Comparison of ENCODE assay signal across 9 cellular contexts in genomic region chr7:17009007-17009719, GRCh38.
DNase-seq lines count a peak whose midpoint lies in the region; ATAC-seq, FAIRE-seq and TF ChIP-seq lines count a peak whose summit lies in the region.
"Had no signal": no experiment of that assay in that cellular context is flagged by ENCODE, and none has a peak within 500 bp of the region (broad histone marks: within the 10 kb centered on the region; RNA-seq: fewer than 3 reads in every experiment).

No MANE protein-coding gene starts in this region.

- BruUV-seq in Caco-2 (replicated peaks; lab: Mats Ljungman, UMichigan), result no TSS peak

- CTCF ChIA-PET in Caco-2 (lab: Charles Lee), result interaction anchor here (0.8 kb wide), 1 partner anchor 26 kb away, joined by 5 read pairs; no protein-coding TSS in a partner anchor

- no peak for TF ChIP-seq POLR2A in breast epithelium (IDR thresholded peaks at IDR 0.05)

- no peaks in the 10 kb centered on the region for H3K9me3 ChIP-seq in Caco-2
- no peaks in the 10 kb centered on the region for H3K9me3 ChIP-seq in breast epithelium
- H3K9me3 ChIP-seq in lower lobe of right lung, result no peaks in the 10 kb centered on the region

- POLR2A ChIA-PET in Caco-2 (lab: Charles Lee), result interaction anchor here (1.1 kb wide), 1 partner anchor 289 kb away, joined by 4 read pairs; the partner anchor contains the start of gene AHR

- no peaks in the 10 kb centered on the region for H3K36me3 ChIP-seq in Caco-2 (ENCODE audit: control insufficient read depth, insufficient read depth, low read length)
- H3K36me3 ChIP-seq in breast epithelium, result no peaks in the 10 kb centered on the region
- H3K36me3 ChIP-seq in lower lobe of right lung, result no peaks in the 10 kb centered on the region

- H3K27me3 ChIP-seq in Caco-2 (replicated peaks; ENCODE audit: control insufficient read depth, insufficient read depth, low read length) (no peaks in the 10 kb centered on the region), breast epithelium (no peaks in the 10 kb centered on the region), lower lobe of right lung (ENCODE audit: low read depth) (no peaks in the 10 kb centered on the region)

- H3K36me3 Mint-ChIP-seq in Caco-2 (ENCODE audit: insufficient read depth, unreplicated experiment), result no peaks in the 10 kb centered on the region

- no peak overlapping the region for H3K4me3 Mint-ChIP-seq in Caco-2 (ENCODE audit: unreplicated experiment)

- intact Hi-C loops in Caco-2 (cut with micrococcal nuclease; ENCODE audit: unreplicated experiment) (loop anchor here (1.0 kb wide), 1 partner anchor 637 kb away; no protein-coding TSS in a partner anchor), breast epithelium (cut with DNase I; ENCODE audit: low total_unique reads) (no loop called here), lower lobe of right lung (cut with DNase I) (no loop called here)

- peak; percentile 15 to 49 for TF ChIP-seq CTCF in Caco-2 (IDR thresholded peaks at IDR 0.05; ENCODE audit: insufficient read depth in 1 of 2, low read depth in 1 of 2, low read length in 1 of 2, severe bottlenecking in 1 of 2, unreplicated experiment in 1 of 2)
- TF ChIP-seq CTCF in breast epithelium (IDR thresholded peaks at IDR 0.05), result peak in 1 of 3 donors; percentile 8
- peak; percentile 53 for TF ChIP-seq CTCF in lower lobe of right lung (IDR thresholded peaks at IDR 0.05)

- H3K4me3 ChIP-seq in Caco-2 (ENCODE audit: low read depth, low read length) (no peak overlapping the region), breast epithelium (no peak overlapping the region), lower lobe of right lung (no peak overlapping the region)
- H3K4me3 ChIP-seq in Jurkat, Clone E6-1 (ENCODE audit: low read length), result no peak overlapping the region

- H3K27me3 Mint-ChIP-seq in Caco-2 (ENCODE audit: insufficient read depth, unreplicated experiment), result no peaks in the 10 kb centered on the region

- peak; percentile 76 to 78 for ATAC-seq in lower lobe of right lung
- no peak for ATAC-seq in GM21423 (IDR thresholded peaks at IDR 0.05; ENCODE audit: unreplicated experiment)
- no peak for ATAC-seq in HG03097 (IDR thresholded peaks at IDR 0.05; ENCODE audit: low FRiP score, unreplicated experiment)

- H3K27ac ChIP-seq in breast epithelium (peak overlapping the region; percentile 62 to 78), lower lobe of right lung (peak overlapping the region; percentile 55)

- no peak overlapping the region for H3K27ac Mint-ChIP-seq in Caco-2 (ENCODE audit: unreplicated experiment)

- H3K4me1 ChIP-seq in Caco-2 (no peaks in the 10 kb centered on the region), breast epithelium (peaks cover 0 to 10% of the 10 kb centered on the region in 2 donors), lower lobe of right lung (peaks cover 29% of the 10 kb centered on the region)

- no peaks in the 10 kb centered on the region for H3K4me1 Mint-ChIP-seq in Caco-2 (ENCODE audit: low read depth, unreplicated experiment)

- FAIRE-seq in frontal cortex (lab: Jason Lieb, UNC), result no peak
- FAIRE-seq: TTC549 had no signal

- H3K9me3 Mint-ChIP-seq in Caco-2 (ENCODE audit: unreplicated experiment), result peaks cover 20% of the 10 kb centered on the region

- DNase-seq in Caco-2 (no peak), breast epithelium (ENCODE audit: low spot score in 2 of 2) (no peak), lower lobe of right lung (no peak), SKM-1 treated with dmso at 0.1 percent for 144 hours (lab: John Stamatoyannopoulos, UW; ENCODE audit: unreplicated experiment) (no peak), frontal cortex (ENCODE audit: low spot score in 2 of 2) (no peak)
- DNase-seq in Jurkat, Clone E6-1 (ENCODE audit: low read depth, low spot score), result peak; percentile 23

Comparison
In these comparisons a context has a peak if more than half of its experiments do, and no peak if none do; other contexts are left out.
1. ATAC-seq: peak in lower lobe of right lung (2 of 2); none in GM21423 (single experiment) and HG03097 (single experiment).